ENCODE assay signal across 8 cellular contexts in the genomic region with DNA sequence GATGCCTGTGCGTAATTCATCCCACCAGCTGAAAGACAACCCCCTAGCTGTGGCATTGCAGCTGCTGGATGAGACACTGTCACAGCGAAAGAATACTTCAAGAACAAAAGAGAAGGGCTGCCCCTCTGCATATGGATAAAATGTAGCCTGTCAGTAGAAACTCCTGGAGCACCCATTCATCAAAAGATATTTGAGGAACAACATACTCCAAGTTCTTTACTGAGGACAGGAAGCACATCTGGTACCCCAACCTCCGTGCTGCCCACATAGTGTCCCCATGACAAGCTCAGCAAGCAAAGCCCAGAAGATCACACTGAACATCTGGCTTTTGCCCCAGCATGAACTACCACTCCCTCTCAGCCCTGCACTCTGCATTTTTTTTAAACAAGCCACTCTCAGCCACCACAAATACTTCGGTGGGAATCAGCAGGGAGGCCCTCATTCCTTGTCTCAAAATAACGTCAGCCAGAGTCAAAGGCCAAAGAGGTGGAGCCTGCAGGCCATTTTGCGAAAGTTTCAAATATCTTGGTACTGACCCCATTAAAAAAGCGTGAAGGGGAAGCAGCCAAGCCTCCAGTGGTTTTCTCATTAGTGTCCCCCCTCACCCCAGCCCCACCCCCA. TPM values are rescaled to one million over a fixed set of nuclear protein-coding genes. Genes with fewer than 3 reads are reported as not detected.
DNase-seq lines count a peak whose midpoint lies in the region; ATAC-seq and TF ChIP-seq lines count a peak whose summit lies in the region.

No MANE protein-coding gene starts in this region.

- TF ChIP-seq CTCF in CD4-positive, alpha-beta T cell (IDR thresholded peaks at IDR 0.05): no peak
- TF ChIP-seq CTCF in ovary (IDR thresholded peaks at IDR 0.05): no peak

- CTCF ChIA-PET in CD4-positive, alpha-beta T cell (lab: Charles Lee): interaction anchor here (1.5 to 2.8 kb wide), 2 partner anchors 9 to 886 kb away, joined by 4 to 8 read pairs; no protein-coding TSS in a partner anchor
- CTCF ChIA-PET in activated CD4-positive, alpha-beta memory T cell treated with anti-CD3 and anti-CD28 coated beads for 36 hours (lab: Charles Lee): interaction anchor here (0.7 to 15.3 kb wide), 5 partner anchors 9 to 739 kb away, joined by 3 to 433 read pairs (median 4); no protein-coding TSS in a partner anchor

- no peak for TF ChIP-seq EP300 in ovary (IDR thresholded peaks at IDR 0.05)

- ATAC-seq in CD4-positive, alpha-beta T cell (ENCODE audit: poor library complexity): no peak
- ATAC-seq in HG02642 (IDR thresholded peaks at IDR 0.05; ENCODE audit: poor library complexity, unreplicated experiment) (no peak), GM21717 (IDR thresholded peaks at IDR 0.05; ENCODE audit: unreplicated experiment) (no peak)

- H3K36me3 ChIP-seq in HUES6 (ENCODE audit: control insufficient read depth, insufficient read depth, low read length) (peaks cover 20% of the 10 kb centered on the region; the same call in 1 of the 2 replicates), ovary (no peaks in the 10 kb centered on the region)

- intact Hi-C loops in CD4-positive, alpha-beta T cell (cut with DNase I, micrococcal nuclease): loop anchor here in 1 of 2 experiments (5.0 to 10.0 kb wide), 3 partner anchors 737 to 865 kb away; no protein-coding TSS in a partner anchor
- intact Hi-C loops in activated CD4-positive, alpha-beta memory T cell treated with anti-CD3 and anti-CD28 coated beads for 36 hours (cut with micrococcal nuclease): loop anchor here (5.0 kb wide), 1 partner anchor 877 kb away; no protein-coding TSS in a partner anchor
- intact Hi-C loops in ovary (cut with DNase I): loop anchor here in 2 of 4 donors (10.0 kb wide), 2 partner anchors 55 to 735 kb away; no protein-coding TSS in a partner anchor

- H3K4me1 Mint-ChIP-seq in CD4-positive, alpha-beta T cell (ENCODE audit: low read depth): peaks cover 53% of the 10 kb centered on the region
- H3K4me1 Mint-ChIP-seq in activated CD4-positive, alpha-beta memory T cell treated with anti-CD3 and anti-CD28 coated beads for 36 hours (ENCODE audit: low read depth): peaks cover 44% of the 10 kb centered on the region

- no peak for DNase-seq in CD4-positive, alpha-beta T cell
- DNase-seq in activated CD4-positive, alpha-beta memory T cell treated with anti-CD3 and anti-CD28 coated beads for 36 hours: no peak
- DNase-seq in globus pallidus (ENCODE audit: low spot score) (peak; percentile 51), ovary (peak; percentile 54 to 67 (median 63))
- no peak for DNase-seq in effector CD8-positive, alpha-beta T cell (lab: John Stamatoyannopoulos, UW)

- peaks cover 3% of the 10 kb centered on the region for H3K36me3 Mint-ChIP-seq in CD4-positive, alpha-beta T cell (ENCODE audit: low read depth)
- H3K36me3 Mint-ChIP-seq in activated CD4-positive, alpha-beta memory T cell treated with anti-CD3 and anti-CD28 coated beads for 36 hours: peaks cover 12% of the 10 kb centered on the region

- no peaks in the 10 kb centered on the region for H3K27me3 ChIP-seq in CD4-positive, alpha-beta T cell (ENCODE audit: control insufficient read depth, insufficient read depth, low read length)
- H3K27me3 ChIP-seq in HUES6 (ENCODE audit: control insufficient read depth, insufficient read depth, low read length) (no peaks in the 10 kb centered on the region), ovary (no peaks in the 10 kb centered on the region)

- peaks cover 23% of the 10 kb centered on the region for H3K4me1 ChIP-seq in HUES6 (ENCODE audit: control insufficient read depth, insufficient read depth, low read length)
- peaks cover 10% of the 10 kb centered on the region for H3K4me1 ChIP-seq in ovary (ENCODE audit: insufficient read depth)

- H3K27ac ChIP-seq in CD4-positive, alpha-beta T cell (ENCODE audit: low read depth, low read length): no peak overlapping the region
- no peak overlapping the region; the same call in 1 of the 2 replicates for H3K27ac ChIP-seq in HUES6 (ENCODE audit: low read depth, low read length)
- H3K27ac ChIP-seq in ovary: peak overlapping the region; percentile 31 to 45

- no peaks in the 10 kb centered on the region for H3K27me3 Mint-ChIP-seq in CD4-positive, alpha-beta T cell
- H3K27me3 Mint-ChIP-seq in activated CD4-positive, alpha-beta memory T cell treated with anti-CD3 and anti-CD28 coated beads for 36 hours: no peaks in the 10 kb centered on the region

- H3K9me3 ChIP-seq in CD4-positive, alpha-beta T cell (ENCODE audit: control insufficient read depth, low read length): no peaks in the 10 kb centered on the region
- no peaks in the 10 kb centered on the region for H3K9me3 ChIP-seq in HUES6 (ENCODE audit: control insufficient read depth, insufficient read depth, low read depth, low read length)
- no peaks in the 10 kb centered on the region for H3K9me3 ChIP-seq in ovary

- H3K9me3 Mint-ChIP-seq in CD4-positive, alpha-beta T cell: no peaks in the 10 kb centered on the region
- H3K9me3 Mint-ChIP-seq in activated CD4-positive, alpha-beta memory T cell treated with anti-CD3 and anti-CD28 coated beads for 36 hours: no peaks in the 10 kb centered on the region

- POLR2A ChIA-PET in CD4-positive, alpha-beta T cell (lab: Charles Lee): interaction anchor here (2.3 to 6.7 kb wide), 2 partner anchors 65 to 752 kb away, joined by 9 to 35 read pairs; no protein-coding TSS in a partner anchor
- POLR2A ChIA-PET in activated CD4-positive, alpha-beta memory T cell treated with anti-CD3 and anti-CD28 coated beads for 36 hours (lab: Charles Lee): interaction anchor here (1.3 to 1.7 kb wide), 2 partner anchors 8 to 96 kb away, joined by 3 to 8 read pairs; no protein-coding TSS in a partner anchor

- H3K4me3 Mint-ChIP-seq in CD4-positive, alpha-beta T cell: peak overlapping the region; percentile 93
- peak overlapping the region; percentile 94 for H3K4me3 Mint-ChIP-seq in activated CD4-positive, alpha-beta memory T cell treated with anti-CD3 and anti-CD28 coated beads for 36 hours

- H3K27ac Mint-ChIP-seq in CD4-positive, alpha-beta T cell: peak overlapping the region; percentile 75
- no peak overlapping the region for H3K27ac Mint-ChIP-seq in activated CD4-positive, alpha-beta memory T cell treated with anti-CD3 and anti-CD28 coated beads for 36 hours

- 1 to 4% (median 4%) methylated on average over 7 of the region's 7 CpGs for WGBS in ovary, 3 donors

- H3K9ac ChIP-seq in HUES6 (ENCODE audit: low read length): peak overlapping the region; percentile 60

- no peak for TF ChIP-seq POLR2A in ovary (IDR thresholded peaks at IDR 0.05)

- H3K4me3 ChIP-seq in HUES6 (ENCODE audit: low read depth, low read length) (peak overlapping the region; percentile 95), ovary (peak overlapping the region; percentile 80)

RNA-seq across cellular contexts. Expression of gene CREB3L2, which starts 1.7 kb away (rescaled TPM):
- 10 to 100 TPM; 11.7 to 12.9 TPM for total RNA-seq in CD4-positive, alpha-beta T cell
- 10 to 100 TPM; 36.1 to 39.4 TPM for total RNA-seq in activated CD4-positive, alpha-beta memory T cell treated with anti-CD3 and anti-CD28 coated beads for 36 hours
- 100 to 1,000 TPM in 1 of 7 donors, 10 to 100 TPM in 6; 24.7 to 110 (median 89.6) TPM for total RNA-seq in ovary
- 10 to 100 TPM; 21.2 to 47.5 TPM for polyA plus RNA-seq in ovary

Comparison
In these comparisons a context has a peak if more than half of its experiments do, and no peak if none do; other contexts are left out.
1. DNase-seq: peak in globus pallidus (single experiment) and ovary (5 of 5); none in CD4-positive, alpha-beta T cell (0 of 10), activated CD4-positive, alpha-beta memory T cell treated with anti-CD3 and anti-CD28 coated beads for 36 hours (single experiment) and effector CD8-positive, alpha-beta T cell (single experiment).
2. H3K27ac ChIP-seq: peak in ovary (2 of 2); none in CD4-positive, alpha-beta T cell (single experiment) and HUES6 (single experiment).